ENCODE assay signal across 24 cellular contexts in the genomic region with DNA sequence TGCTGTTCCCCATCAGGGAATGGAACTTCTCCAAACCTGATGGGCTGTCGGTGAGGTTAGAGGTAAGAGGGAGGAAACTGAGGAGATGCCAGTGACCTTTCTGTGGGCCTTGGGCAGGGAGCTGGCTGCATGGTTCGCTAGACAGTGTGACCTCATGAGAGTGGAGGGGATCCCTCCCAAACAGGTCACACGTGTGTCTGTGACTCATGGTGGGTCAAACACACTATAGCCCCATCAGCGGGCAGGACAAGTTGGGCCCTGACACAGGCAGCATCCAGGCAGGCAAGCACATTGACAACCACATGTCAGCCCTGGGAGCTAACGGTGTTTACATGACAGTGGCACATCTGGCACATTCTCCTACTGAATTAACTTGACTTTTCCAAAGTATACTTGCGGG.
A peak's percentile ranks its signal among the peaks of the same experiment; 100 is the strongest.
DNase-seq lines count a peak whose midpoint lies in the region; ATAC-seq, FAIRE-seq and TF ChIP-seq lines count a peak whose summit lies in the region.
"Had no signal": no experiment of that assay in that cellular context is flagged by ENCODE, and none has a peak within 500 bp of the region (broad histone marks: within the 10 kb centered on the region; RNA-seq: fewer than 3 reads in every experiment).

No MANE protein-coding gene starts in this region.

- TF ChIP-seq POLR2A in HepG2 (IDR thresholded peaks at IDR 0.05; ENCODE audit: insufficient read depth in 1 of 2, low read depth in 2 of 2, low read length in 2 of 2) = no peak
- no peak for TF ChIP-seq POLR2A in right lobe of liver (IDR thresholded peaks at IDR 0.05)
- TF ChIP-seq POLR2A in H1 (IDR thresholded peaks at IDR 0.05; ENCODE audit: control extremely low read depth in 1 of 2, low read depth in 2 of 2, low read length in 2 of 2) = no peak
- TF ChIP-seq POLR2A in GM18505 (IDR thresholded peaks at IDR 0.05; ENCODE audit: borderline replicate concordance, extremely low read depth, insufficient read depth, insufficient read length) = no peak

- H3K79me2 ChIP-seq in HepG2 (ENCODE audit: insufficient read depth, low read length) (no peaks in the 10 kb centered on the region), H1 (ENCODE audit: control insufficient read depth in 1 of 2, insufficient read depth in 2 of 2, low read length in 2 of 2) (no peaks in the 10 kb centered on the region)

- H3K79me1 ChIP-seq in H1 (ENCODE audit: low read depth, low read length) (no peaks in the 10 kb centered on the region), neuronal stem cell (ENCODE audit: low read depth, low read length) (no peaks in the 10 kb centered on the region)

- H2BK120ac ChIP-seq in H1 (replicated peaks; ENCODE audit: low read depth, low read length) = no peak overlapping the region
- no peak overlapping the region for H2BK120ac ChIP-seq in neuronal stem cell (ENCODE audit: low read depth, low read length)

- DNase-seq in HepG2 (ENCODE audit: low spot score) = no peak
- no peak for DNase-seq in right lobe of liver
- no peak for DNase-seq in H1 (ENCODE audit: low read depth in 1 of 2, low spot score in 2 of 2)
- DNase-seq in neuronal stem cell (ENCODE audit: low spot score) = no peak
- peak; percentile 15 for DNase-seq in ureter (ENCODE audit: low spot score)
- no peak for DNase-seq in activated gamma-delta T cell treated with Interleukin-2 at 50 U/mL for 16 hours
- no peak for DNase-seq in right cardiac atrium
- DNase-seq: CD8-positive, alpha-beta memory T cell; GM23248; NCI-H1105; NCI-H2081 treated with DMSO at 0.1 percent for 48 hours; NCI-H2171 treated with DMSO at 0.1 percent for 48 hours; NCI-H524 treated with DMSO at 0.1 percent for 48 hours; NCI-H82 had no signal

- TF ChIP-seq EP300 in HepG2 (IDR thresholded peaks at IDR 0.05; ENCODE audit: low read depth in 2 of 2, low read length in 2 of 2) (no peak), HepG2 (CRISPR knock-in tag; IDR thresholded peaks at IDR 0.05; ENCODE audit: borderline replicate concordance) (no peak), H1 (IDR thresholded peaks at IDR 0.05; ENCODE audit: borderline replicate concordance in 1 of 2, low read depth in 2 of 2, low read length in 2 of 2) (no peak)

- BruUV-seq in HepG2 (replicated peaks; lab: Mats Ljungman, UMichigan) = no TSS peak

- TF ChIP-seq RAD21 in HepG2 (CRISPR knock-in tag; IDR thresholded peaks at IDR 0.05) (no peak), H1 (IDR thresholded peaks at IDR 0.05 in 1 of 2, conservative IDR thresholded peaks at IDR 0.05 in 1 of 2; ENCODE audit: low read depth in 2 of 2, low read length in 2 of 2) (no peak)

- H3K56ac ChIP-seq in H1 (replicated peaks; ENCODE audit: insufficient read length, low read depth, low read length) = no peak overlapping the region

- H3K27me3 ChIP-seq in HepG2 (ENCODE audit: control insufficient read depth in 1 of 2, insufficient read depth in 2 of 2, low read length in 2 of 2) (peaks cover 2% of the 10 kb centered on the region in 2 experiments; a peak in 2 of 5 replicates), right lobe of liver (no peaks in the 10 kb centered on the region), H1 (replicated peaks in 1 of 4; ENCODE audit: control insufficient read depth in 3 of 4, extremely low read depth in 1 of 4, insufficient read depth in 3 of 4, low read length in 3 of 4) (no peaks in the 10 kb centered on the region; a peak in 1 of 7 replicates), neuronal stem cell (ENCODE audit: control insufficient read depth in 3 of 3, insufficient read depth in 3 of 3, low read depth in 1 of 3, low read length in 3 of 3) (no peaks in the 10 kb centered on the region), right cardiac atrium (ENCODE audit: control insufficient read depth, insufficient read depth) (no peaks in the 10 kb centered on the region)

- H2BK15ac ChIP-seq in H1 (ENCODE audit: low read length) (no peak overlapping the region), neuronal stem cell (ENCODE audit: low read length) (peak overlapping the region; percentile 22)

- in situ Hi-C loops in HepG2 (cut with HindIII; ENCODE audit: extremely low pct_ligation_motif_present, low pct_unique_long_range_greater_than_20kb) = no loop called here

- H2AK5ac ChIP-seq in H1 (ENCODE audit: low read depth, low read length) (no peak overlapping the region), neuronal stem cell (ENCODE audit: low read depth, low read length) (peak overlapping the region; percentile 61)

- no peak overlapping the region for H4K91ac ChIP-seq in H1 (replicated peaks; ENCODE audit: insufficient read length, low read length)
- H4K91ac ChIP-seq in neuronal stem cell (ENCODE audit: low read depth, low read length, poor library complexity) = peak overlapping the region; percentile 45

- H2BK20ac ChIP-seq in H1 (ENCODE audit: low read length) = no peak overlapping the region; the same call in none of the 2 replicates

- no peak overlapping the region for H3K9ac ChIP-seq in HepG2 (ENCODE audit: insufficient read depth, low read depth, low read length)
- H3K9ac ChIP-seq in H1 (replicated peaks in 1 of 4; ENCODE audit: extremely low read depth in 1 of 4, low read depth in 3 of 4, low read length in 3 of 4) = no peak overlapping the region
- peak overlapping the region; percentile 22 for H3K9ac ChIP-seq in neuronal stem cell (ENCODE audit: low read depth, low read length, poor library complexity)
- H3K9ac ChIP-seq: GM23248, KMS-11 had no signal

- H3K27ac ChIP-seq in HepG2 (ENCODE audit: extremely low read length, insufficient read depth, low read length) (no peak overlapping the region), right lobe of liver (no peak overlapping the region), H1 (ENCODE audit: low read depth, low read length) (no peak overlapping the region), neuronal stem cell (replicated peaks; ENCODE audit: low read length) (no peak overlapping the region), right cardiac atrium (ENCODE audit: low read length) (no peak overlapping the region)
- H3K27ac ChIP-seq: 22Rv1, C4-2B, GM23248, KMS-11 had no signal

- H3K4me1 ChIP-seq in HepG2 (ENCODE audit: insufficient read depth, low read length) (no peaks in the 10 kb centered on the region), right lobe of liver (no peaks in the 10 kb centered on the region), H1 (replicated peaks in 1 of 4; ENCODE audit: control insufficient read depth in 3 of 4, insufficient read depth in 4 of 4, low read length in 3 of 4) (no peaks in the 10 kb centered on the region), neuronal stem cell (ENCODE audit: control insufficient read depth in 2 of 2, insufficient read depth in 1 of 2, low read depth in 1 of 2, low read length in 2 of 2) (peaks cover 0 to 15% of the 10 kb centered on the region in 2 donors), right cardiac atrium (ENCODE audit: control insufficient read depth, insufficient read depth, low read length) (no peaks in the 10 kb centered on the region)

- no peak for FAIRE-seq in HepG2 (lab: Jason Lieb, UNC)
- no peak for FAIRE-seq in H1 (lab: Jason Lieb, UNC)
- FAIRE-seq: G401.6, GM12892, GM18507, RCC 7860 had no signal

- no peak overlapping the region for H4K5ac ChIP-seq in H1 (ENCODE audit: insufficient read length, low read depth, low read length)

- H3K4me2 ChIP-seq in HepG2 (ENCODE audit: low read depth, low read length) (no peak overlapping the region), H1 (ENCODE audit: insufficient read depth in 1 of 2, low read depth in 2 of 2, low read length in 2 of 2) (no peak overlapping the region), neuronal stem cell (ENCODE audit: insufficient read depth, low read length, poor library complexity, severe bottlenecking) (no peak overlapping the region)
- H3K4me2 ChIP-seq: KMS-11 had no signal

- H3K23me2 ChIP-seq in H1 (ENCODE audit: low read depth, low read length) = peaks cover 2% of the 10 kb centered on the region; the same call in 1 of the 2 replicates

- H3K14ac ChIP-seq in H1 (ENCODE audit: insufficient read length) = no peak overlapping the region
- H3K14ac ChIP-seq in neuronal stem cell (ENCODE audit: low read length) = peak overlapping the region; percentile 48

- CTCF ChIA-PET in HepG2 (lab: Yijun Ruan, JAX; ENCODE audit: low intra/inter-chr PET ratio, low total read pairs) (no interaction called here), H1 (lab: Charles Lee; ENCODE audit: partially characterized antibody) (interaction anchor here (2.0 to 3.9 kb wide), 2 partner anchors 12 to 146 kb away, joined by 6 to 24 read pairs; no protein-coding TSS in a partner anchor)

- H2BK5ac ChIP-seq in H1 (ENCODE audit: low read depth, low read length) = no peak overlapping the region
- H2BK5ac ChIP-seq in neuronal stem cell (ENCODE audit: low read length) = no peak overlapping the region

- H2AFZ ChIP-seq in HepG2 (ENCODE audit: low read length) (no peak overlapping the region), H1 (ENCODE audit: low read length) (no peak overlapping the region), neuronal stem cell (ENCODE audit: low read length) (no peak overlapping the region)
- H2AFZ ChIP-seq: GM23248 had no signal

- H3K18ac ChIP-seq in H1 (ENCODE audit: extremely low read depth, low read length) (no peak overlapping the region), neuronal stem cell (ENCODE audit: low read length) (peak overlapping the region; percentile 46)

- POLR2A ChIA-PET in HepG2 (lab: Yijun Ruan, JAX) (no interaction called here), H1 (lab: Charles Lee; ENCODE audit: partially characterized antibody) (interaction anchor here (1.2 kb wide), 1 partner anchor 30 kb away, joined by 3 read pairs; no protein-coding TSS in a partner anchor)

- ATAC-seq in HepG2 (no peak), right lobe of liver (no peak), right cardiac atrium (no peak), GM18505 (IDR thresholded peaks at IDR 0.05; ENCODE audit: unreplicated experiment) (no peak)
- ATAC-seq: Right ventricle myocardium inferior had no signal

- no peaks in the 10 kb centered on the region for H3K9me3 ChIP-seq in HepG2 (ENCODE audit: low read length)
- no peaks in the 10 kb centered on the region for H3K9me3 ChIP-seq in right lobe of liver
- H3K9me3 ChIP-seq in H1 (ENCODE audit: insufficient read depth in 2 of 2, low read depth in 1 of 2, low read length in 1 of 2) = no peaks in the 10 kb centered on the region
- peaks cover 0 to 3% of the 10 kb centered on the region in 2 donors for H3K9me3 ChIP-seq in neuronal stem cell (replicated peaks in 1 of 2; ENCODE audit: control insufficient read depth in 2 of 2, insufficient read depth in 1 of 2, low read depth in 1 of 2, low read length in 2 of 2)
- H3K9me3 ChIP-seq in right cardiac atrium (ENCODE audit: control insufficient read depth, low read length) = no peaks in the 10 kb centered on the region
- H3K9me3 ChIP-seq: HAP-1 had no signal

- 31% methylated on average over 4 of the region's 6 CpGs for WGBS in HepG2 (ENCODE audit: low lambda C conversion rate)
- WGBS in right lobe of liver (ENCODE audit: insufficient coverage, low coverage, low lambda C conversion rate, missing lambda C conversion rate) = 67% methylated on average over 1 of the region's 6 CpGs
- WGBS in H1 (ENCODE audit: extremely low coverage in 1 of 2, insufficient coverage in 1 of 2, insufficient read length in 1 of 2, insufficient replicate concordance in 2 of 2, low coverage in 1 of 2, low lambda C conversion rate in 2 of 2, missing lambda C conversion rate in 1 of 2), 2 experiments = 92% methylated on average over 6 of the region's 6 CpGs; no CpG with 5 or more reads in 1 of the 2 experiments
- WGBS in neuronal stem cell (ENCODE audit: extremely low coverage in 2 of 2, insufficient read length in 2 of 2, insufficient replicate concordance in 1 of 2), 2 donors = no CpG with 5 or more reads among the region's 6 CpGs
- 79% methylated on average over 6 of the region's 6 CpGs for WGBS in right cardiac atrium

- H4K20me1 ChIP-seq in HepG2 (ENCODE audit: insufficient read depth, low read length) (no peaks in the 10 kb centered on the region), H1 (replicated peaks in 1 of 2; ENCODE audit: control insufficient read depth in 1 of 2, insufficient read depth in 2 of 2, low read length in 2 of 2) (no peaks in the 10 kb centered on the region)

- H2BK12ac ChIP-seq in H1 (ENCODE audit: low read depth, low read length) (peak overlapping the region; percentile 18; the same call in 1 of the 2 replicates), neuronal stem cell (ENCODE audit: low read length) (peak overlapping the region; percentile 25)

- H3K4me3 ChIP-seq in HepG2 (replicated peaks in 1 of 3; ENCODE audit: insufficient read depth in 1 of 3, low read depth in 2 of 3, low read length in 3 of 3) (no peak overlapping the region), right lobe of liver (no peak overlapping the region), H1 (ENCODE audit: extremely low read depth in 1 of 4, insufficient read depth in 2 of 4, low read depth in 3 of 4, low read length in 4 of 4) (no peak overlapping the region), neuronal stem cell (ENCODE audit: low read length in 2 of 2) (no peak overlapping the region), right cardiac atrium (ENCODE audit: low read length) (no peak overlapping the region)
- H3K4me3 ChIP-seq: GM23248, HAP-1 had no signal

- no peak overlapping the region for H4K8ac ChIP-seq in H1 (ENCODE audit: extremely low read depth, insufficient read depth, low read length)
- H4K8ac ChIP-seq in neuronal stem cell (ENCODE audit: low read depth, low read length) = no peak overlapping the region

- H3K23ac ChIP-seq in H1 (ENCODE audit: insufficient read length) (no peak overlapping the region), neuronal stem cell (ENCODE audit: low read depth, low read length, poor library complexity) (peak overlapping the region; percentile 4)

- H3K4ac ChIP-seq in H1 (replicated peaks; ENCODE audit: insufficient read length, low read depth, low read length) (no peak overlapping the region), neuronal stem cell (ENCODE audit: low read length) (no peak overlapping the region)

- H3K36me3 ChIP-seq in HepG2 (replicated peaks in 1 of 2; ENCODE audit: control insufficient read depth in 1 of 2, insufficient read depth in 2 of 2, low read length in 2 of 2) (no peaks in the 10 kb centered on the region), right lobe of liver (no peaks in the 10 kb centered on the region), H1 (ENCODE audit: control insufficient read depth in 2 of 4, insufficient read depth in 4 of 4, low read length in 3 of 4) (no peaks in the 10 kb centered on the region), neuronal stem cell (replicated peaks in 1 of 2; ENCODE audit: control insufficient read depth in 2 of 2, insufficient read depth in 2 of 2, low read length in 2 of 2) (no peaks in the 10 kb centered on the region)
- H3K36me3 ChIP-seq: HAP-1 had no signal

- intact Hi-C loops in HepG2 (cut with micrococcal nuclease; ENCODE audit: unreplicated experiment) (no loop called here), right lobe of liver (cut with DNase I) (no loop called here), right cardiac atrium (cut with DNase I) (no loop called here)

- TF ChIP-seq CTCF in HepG2 (CRISPR knock-in tag; IDR thresholded peaks at IDR 0.05) = no peak
- TF ChIP-seq CTCF in right lobe of liver (IDR thresholded peaks at IDR 0.05) = no peak
- no peak for TF ChIP-seq CTCF in H1 (IDR thresholded peaks at IDR 0.05; ENCODE audit: control extremely low read depth in 1 of 3, insufficient read depth in 1 of 3, low read depth in 1 of 3, low read length in 3 of 3)
